Comparison of ENCODE assay signal across 9 cellular contexts in genomic region chr2:33494155-33494779, GRCh38. TPM values are rescaled to one million over a fixed set of nuclear protein-coding genes. Genes with fewer than 3 reads are reported as not detected.
DNase-seq lines count a peak whose midpoint lies in the region; ATAC-seq and TF ChIP-seq lines count a peak whose summit lies in the region.
"Had no signal": no experiment of that assay in that cellular context is flagged by ENCODE, and none has a peak within 500 bp of the region (broad histone marks: within the 10 kb centered on the region; RNA-seq: fewer than 3 reads in every experiment).

No MANE protein-coding gene starts in this region.

- CTCF ChIA-PET in A673 (lab: Charles Lee), result no interaction called here

- peak; percentile 49 for DNase-seq in RPMI7951 (ENCODE audit: low read depth)
- DNase-seq in A673 (ENCODE audit: low spot score), result no peak
- DNase-seq in effector CD8-positive, alpha-beta T cell (lab: John Stamatoyannopoulos, UW), result no peak
- no peak for DNase-seq in GDM1 (lab: John Stamatoyannopoulos, UW)
- DNase-seq in stimulated activated naive CD8-positive, alpha-beta T cell treated with anti-CD3 and anti-CD28 coated beads, Interleukin-15, Interleukin-2, amounts not matched to agents 100 U/mL and 50 U/mL, for 24 hours, result no peak

- H3K4me1 ChIP-seq in BLaER1 treated with 17β-estradiol and CSF1 and Interleukin-3, amounts not matched to agents 10 nM and 100 nM, result peaks cover 10 to 94% (median 48%) of the 10 kb centered on the region in 10 experiments; a peak in 19 of 20 replicates
- no peaks in the 10 kb centered on the region for H3K4me1 ChIP-seq in A673 (ENCODE audit: insufficient read depth, low read length, poor library complexity, severe bottlenecking)

- H3K4me3 ChIP-seq in BLaER1 treated with 17β-estradiol and CSF1 and Interleukin-3, amounts not matched to agents 10 nM and 100 nM, result no peak overlapping the region
- no peak overlapping the region for H3K4me3 ChIP-seq in A673 (ENCODE audit: low read depth, low read length, poor library complexity, severe bottlenecking)
- H3K4me3 ChIP-seq: BLaER1 had no signal

- TF ChIP-seq CTCF in A673 (conservative IDR thresholded peaks at IDR 0.05; ENCODE audit: low read depth, low read length), result no peak

- POLR2A ChIA-PET in A673 (lab: Charles Lee; ENCODE audit: low non-redundant PET), result no interaction called here

- BruUV-seq in A673 (replicated peaks; lab: Mats Ljungman, UMichigan), result no TSS peak

- H3K9ac ChIP-seq in BLaER1 treated with 17β-estradiol and CSF1 and Interleukin-3, amounts not matched to agents 10 nM and 100 nM, result no peak overlapping the region
- H3K9ac ChIP-seq: BLaER1 had no signal

- H3K27me3 ChIP-seq in BLaER1 treated with 17β-estradiol and CSF1 and Interleukin-3, amounts not matched to agents 10 nM and 100 nM, result no peaks in the 10 kb centered on the region
- H3K27me3 ChIP-seq in A673 (replicated peaks; ENCODE audit: insufficient read depth, low read depth, low read length, poor library complexity), result no peaks in the 10 kb centered on the region
- H3K27me3 ChIP-seq: BLaER1 had no signal

- H3K4me2 ChIP-seq in BLaER1 treated with 17β-estradiol and CSF1 and Interleukin-3, amounts not matched to agents 10 nM and 100 nM, result peak overlapping the region in 6 of 11 experiments; percentile 17 to 69 (median 50); a peak in 11 of 22 replicates
- H3K4me2 ChIP-seq: BLaER1 had no signal

- intact Hi-C loops in A673 (cut with micrococcal nuclease; ENCODE audit: unreplicated experiment), result no loop called here

- H3K27ac ChIP-seq in BLaER1 treated with 17β-estradiol and CSF1 and Interleukin-3, amounts not matched to agents 10 nM and 100 nM, result peak overlapping the region in 3 of 11 experiments; percentile 12 to 76 (median 15); a peak in 4 of 22 replicates
- no peak overlapping the region for H3K27ac ChIP-seq in A673 (ENCODE audit: low read depth, low read length, poor library complexity, severe bottlenecking)
- H3K27ac ChIP-seq: BLaER1 had no signal

- no peaks in the 10 kb centered on the region for H3K36me3 ChIP-seq in BLaER1 treated with 17β-estradiol and CSF1 and Interleukin-3, amounts not matched to agents 10 nM and 100 nM
- H3K36me3 ChIP-seq in A673 (ENCODE audit: insufficient read depth, low read length, poor library complexity, severe bottlenecking), result no peaks in the 10 kb centered on the region
- H3K36me3 ChIP-seq: BLaER1 had no signal

- ATAC-seq in GM19372 (IDR thresholded peaks at IDR 0.05; ENCODE audit: low read depth, unreplicated experiment) (peak; percentile 58), HG03039 (IDR thresholded peaks at IDR 0.05; ENCODE audit: unreplicated experiment) (peak; percentile 44)
- ATAC-seq in stimulated activated naive CD8-positive, alpha-beta T cell treated with anti-CD3 and anti-CD28 coated beads, Interleukin-15, Interleukin-2, amounts not matched to agents 100 U/mL and 50 U/mL, for 24 hours, result no peak

- H4K20me1 ChIP-seq in BLaER1 treated with 17β-estradiol and CSF1 and Interleukin-3, amounts not matched to agents 10 nM and 100 nM, result no peaks in the 10 kb centered on the region
- H4K20me1 ChIP-seq: BLaER1 had no signal

- H3K9me3 ChIP-seq in BLaER1 treated with 17β-estradiol and CSF1 and Interleukin-3, amounts not matched to agents 10 nM and 100 nM (replicated peaks in 1 of 11), result peaks cover 0 to 13% (median 0%) of the 10 kb centered on the region in 11 experiments; a peak in 5 of 22 replicates
- no peaks in the 10 kb centered on the region for H3K9me3 ChIP-seq in A673 (ENCODE audit: low read depth, low read length, poor library complexity, severe bottlenecking)
- H3K9me3 ChIP-seq: BLaER1 had no signal

RNA-seq across cellular contexts. Expression of gene RASGRP3, which starts 17.8 kb away (rescaled TPM):
- 13.4 and 18.4 TPM in 2 replicates for total RNA-seq in RPMI7951 (2014; rRNA removed; shearing (Covaris generic))
- 0.34 TPM in 1 of 2 replicates, not detected in the other for total RNA-seq in A673 (2021)

Comparison
In these comparisons a context has a peak if more than half of its experiments do, and no peak if none do; other contexts are left out.
1. RNA of gene RASGRP3, which starts 17.8 kb away (total RNA-seq): 13.4 to 18.4 TPM in RPMI7951; 0.34 TPM in A673; every median in the first group is over 10 times any median in the second.